Comparison of ENCODE assay signal across 2 cellular contexts in the genomic region with DNA sequence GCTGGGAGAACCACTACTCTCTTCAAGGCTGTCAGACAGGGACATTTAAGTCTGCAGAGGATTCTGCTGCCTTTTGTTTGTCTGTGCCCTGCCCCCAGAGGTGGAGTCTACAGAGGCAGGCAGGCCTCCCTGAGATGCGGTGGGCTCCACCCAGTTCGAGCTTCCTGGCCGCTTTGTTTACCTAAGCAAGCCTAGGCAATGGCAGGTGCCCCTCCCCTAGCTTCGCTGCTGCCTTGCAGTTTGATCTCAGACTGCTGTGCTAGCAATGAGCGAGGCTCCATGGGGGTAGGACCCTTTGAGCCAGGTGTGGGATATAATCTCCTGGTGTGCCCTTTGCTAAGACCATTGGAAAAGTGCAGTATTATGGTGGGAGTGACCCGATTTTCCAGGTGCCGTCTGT. TPM values are rescaled to one million over a fixed set of nuclear protein-coding genes. Genes with fewer than 3 reads are reported as not detected.
"Had no signal": no experiment of that assay in that cellular context is flagged by ENCODE, and none has a peak within 500 bp of the region (broad histone marks: within the 10 kb centered on the region; RNA-seq: fewer than 3 reads in every experiment).

No MANE protein-coding gene starts in this region.

RNA-seq across cellular contexts. Expression of a gene that starts 42.3 kb away (rescaled TPM):
- total RNA-seq: dermis blood vessel endothelial cell, WTC11 had no signal
